ENCODE assay signal across 8 cellular contexts in genomic region chr2:219229375-219230200, GRCh38. TPM values are rescaled to one million over a fixed set of nuclear protein-coding genes. Genes with fewer than 3 reads are reported as not detected.
DNase-seq lines count a peak whose midpoint lies in the region; ATAC-seq and TF ChIP-seq lines count a peak whose summit lies in the region.

Gene ANKZF1 (plus strand): TSS chr2:219229806. CDS start chr2:219230258, 452 bp downstream.
Gene ATG9A (minus strand): TSS chr2:219229636. CDS start chr2:219228024, 1,612 bp downstream.

- TF ChIP-seq POLR2A in prostate gland (IDR thresholded peaks at IDR 0.05): peak; percentile 79

- H3K4me3 ChIP-seq in left ventricle myocardium inferior (peak within 1 kb of the TSS; percentile 83), prostate gland (peak within 1 kb of the TSS; percentile 67 to 91), urinary bladder (ENCODE audit: low read depth, low read length) (peak within 1 kb of the TSS; percentile 90)

- 0% methylated on average over 23 of the region's 73 CpGs for WGBS in prostate gland
- WGBS in urinary bladder: under 1% methylated on average over 73 of the region's 73 CpGs

- H3K27ac ChIP-seq in angular gyrus (ENCODE audit: low read depth, low read length) (peak within 1 kb of the TSS; percentile 94), left ventricle myocardium inferior (replicated peaks) (peak within 1 kb of the TSS; percentile 96), prostate gland (peak within 1 kb of the TSS; percentile 95 to 96), urinary bladder (ENCODE audit: low read depth) (peak within 1 kb of the TSS; percentile 91)

- H3K9me3 ChIP-seq in left ventricle myocardium inferior (replicated peaks) (no peaks in the 10 kb centered on the region), prostate gland (no peaks in the 10 kb centered on the region)

- H3K27me3 ChIP-seq in left ventricle myocardium inferior (ENCODE audit: low read depth) (no peaks in the 10 kb centered on the region), prostate gland (replicated peaks; ENCODE audit: insufficient read depth) (no peaks in the 10 kb centered on the region)

- TF ChIP-seq CTCF in left ventricle myocardium inferior (IDR thresholded peaks at IDR 0.05; ENCODE audit: borderline replicate concordance): no peak
- TF ChIP-seq CTCF in prostate gland (IDR thresholded peaks at IDR 0.05): peak in 2 of 4 experiments; percentile 17 to 18

- DNase-seq in NCI-H187 (lab: John Stamatoyannopoulos, UW): peak; percentile 64 to 83
- DNase-seq in T-helper 2 cell: peak; percentile 90 to 99 (median 98)
- DNase-seq in left ventricle myocardium inferior: peak; percentile 99
- DNase-seq in prostate gland (ENCODE audit: low spot score): peak; percentile 99

- H3K4me1 ChIP-seq in left ventricle myocardium inferior (peaks cover 65% of the 10 kb centered on the region), prostate gland (replicated peaks) (peaks cover 3% of the 10 kb centered on the region), urinary bladder (ENCODE audit: insufficient read depth) (no peaks in the 10 kb centered on the region)

- intact Hi-C loops in left ventricle myocardium inferior (cut with micrococcal nuclease) (loop anchor here (10.0 kb wide), 1 partner anchor 65 kb away; the partner anchor contains the start of gene NHEJ1), prostate gland (cut with DNase I) (no loop called here)

- H3K36me3 ChIP-seq in left ventricle myocardium inferior (peaks cover 61% of the 10 kb centered on the region), prostate gland (peaks cover 14 to 21% of the 10 kb centered on the region in 2 donors), urinary bladder (ENCODE audit: insufficient read depth) (peaks cover 8% of the 10 kb centered on the region)

- ATAC-seq in GM18498 (IDR thresholded peaks at IDR 0.05; ENCODE audit: unreplicated experiment): peak; percentile 96
- ATAC-seq in HG02938 (IDR thresholded peaks at IDR 0.05; ENCODE audit: unreplicated experiment): peak; percentile 97

RNA-seq across cellular contexts. Expression of gene ANKZF1, which starts in this region (rescaled TPM):
- total RNA-seq in left ventricle myocardium inferior (29.8 TPM), prostate gland (10 to 100 TPM; 64.4 to 85.7 TPM), urinary bladder (30.6 TPM)
- polyA plus RNA-seq in urinary bladder: 22.3 TPM

RNA-seq across cellular contexts. Expression of gene ATG9A, which starts in this region (rescaled TPM):
- total RNA-seq in left ventricle myocardium inferior: 78.2 TPM
- total RNA-seq in prostate gland: 10 to 100 TPM; 38.8 to 78.8 TPM
- total RNA-seq in urinary bladder: 20.7 TPM
- polyA plus RNA-seq in urinary bladder: 54.6 TPM

Comparison
In these comparisons a context has a peak if more than half of its experiments do, and no peak if none do; other contexts are left out.
1. Peak in every context shown above with its lines: DNase-seq, ATAC-seq, H3K4me3 ChIP-seq and H3K27ac ChIP-seq.